2 cellular contexts compared by ENCODE assay signal in the genomic region with DNA sequence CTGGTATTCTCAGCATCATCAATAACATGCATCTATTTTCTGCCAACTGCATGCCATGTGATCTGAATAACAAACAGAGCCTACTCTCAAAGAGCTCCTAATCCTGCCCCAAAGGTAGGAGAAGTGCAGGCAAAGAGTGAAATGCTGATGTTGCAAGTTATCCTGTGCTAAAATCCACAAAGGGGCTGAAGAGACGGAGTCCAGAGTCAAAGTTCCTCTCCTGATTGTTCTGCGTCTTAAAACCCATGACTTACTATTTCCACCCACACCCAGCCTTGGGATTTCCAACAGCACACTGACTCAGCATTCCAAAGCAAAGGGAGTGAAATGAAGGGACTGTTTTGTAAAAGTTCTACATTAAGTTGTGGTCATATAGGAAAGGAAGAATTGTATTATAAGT.
TF ChIP-seq lines count a peak whose summit lies in the region.

No MANE protein-coding gene starts in this region.

TF ChIP-seq in H1, 55 proteins besides CTCF, POLR2A, EP300 and RAD21:
- TF ChIP-seq YY1 (IDR thresholded peaks at IDR 0.05; ENCODE audit: low read depth, low read length), result no peak
- TF ChIP-seq BCL11A (IDR thresholded peaks at IDR 0.05; ENCODE audit: low read depth in 2 of 2, low read length in 2 of 2), result no peak
- TF ChIP-seq SP2 (IDR thresholded peaks at IDR 0.05; ENCODE audit: low read length), result no peak
- TF ChIP-seq RNF2 (IDR thresholded peaks at IDR 0.05; ENCODE audit: borderline replicate concordance, low read depth, low read length, missing control alignments, poor library complexity, severe bottlenecking), result no peak
- peak; percentile 58; the same call in 1 of the 2 replicates for TF ChIP-seq BACH1 (IDR thresholded peaks at IDR 0.05; ENCODE audit: low read length)
- TF ChIP-seq EGR1 (IDR thresholded peaks at IDR 0.05; ENCODE audit: borderline replicate concordance, low read depth, low read length), result no peak
- no peak for TF ChIP-seq TAF7 (optimal IDR thresholded peaks at IDR 0.05; ENCODE audit: borderline replicate concordance, low read depth, low read length)
- no peak for TF ChIP-seq HDAC2 (IDR thresholded peaks at IDR 0.05; ENCODE audit: borderline replicate concordance in 1 of 2, low read depth in 2 of 2, low read length in 2 of 2)
- no peak for TF ChIP-seq BRCA1 (IDR thresholded peaks at IDR 0.05; ENCODE audit: low read depth, low read length)
- TF ChIP-seq CHD1 (IDR thresholded peaks at IDR 0.05; ENCODE audit: low read depth, low read length), result no peak
- peak; percentile 66 for TF ChIP-seq MAFK (IDR thresholded peaks at IDR 0.05; ENCODE audit: low read depth, low read length)

TF ChIP-seq in HepG2, 621 proteins besides CTCF, POLR2A, EP300 and RAD21:
- TF ChIP-seq ZNF7 (CRISPR knock-in tag; IDR thresholded peaks at IDR 0.05) (no peak), MAFF (IDR thresholded peaks at IDR 0.05; ENCODE audit: low read depth, low read length) (peak; percentile 82), MAFK (conservative IDR thresholded peaks at IDR 0.05 in 1 of 2, IDR thresholded peaks at IDR 0.05 in 1 of 2; ENCODE audit: low read length in 2 of 2) (peak; percentile 84 to 89)
